Comparison of ENCODE assay signal across 1 cellular context in the genomic region with DNA sequence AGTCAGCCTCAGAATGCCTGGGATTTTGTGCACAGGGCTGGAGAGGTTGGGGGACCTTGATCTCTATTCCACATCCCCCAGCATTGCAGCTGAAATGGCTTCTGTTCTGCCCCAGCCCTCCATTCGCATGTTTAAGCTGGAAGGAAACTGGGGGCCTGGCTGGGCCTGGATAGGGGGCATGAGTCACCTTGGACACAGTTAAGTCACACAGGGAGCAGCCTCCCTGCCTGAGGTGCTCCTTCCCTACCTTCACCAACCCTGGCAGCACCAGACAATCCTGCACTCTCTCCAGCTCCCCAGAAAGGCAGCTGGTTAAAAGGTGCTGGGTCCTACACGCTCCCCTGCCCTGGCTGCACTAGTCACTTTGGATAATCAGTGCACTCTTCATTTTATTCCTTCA.
TF ChIP-seq lines count a peak whose summit lies in the region.

No MANE protein-coding gene starts in this region.

TF ChIP-seq in HepG2, 621 proteins besides CTCF, POLR2A, EP300 and RAD21:
- TF ChIP-seq, protein P1, sequence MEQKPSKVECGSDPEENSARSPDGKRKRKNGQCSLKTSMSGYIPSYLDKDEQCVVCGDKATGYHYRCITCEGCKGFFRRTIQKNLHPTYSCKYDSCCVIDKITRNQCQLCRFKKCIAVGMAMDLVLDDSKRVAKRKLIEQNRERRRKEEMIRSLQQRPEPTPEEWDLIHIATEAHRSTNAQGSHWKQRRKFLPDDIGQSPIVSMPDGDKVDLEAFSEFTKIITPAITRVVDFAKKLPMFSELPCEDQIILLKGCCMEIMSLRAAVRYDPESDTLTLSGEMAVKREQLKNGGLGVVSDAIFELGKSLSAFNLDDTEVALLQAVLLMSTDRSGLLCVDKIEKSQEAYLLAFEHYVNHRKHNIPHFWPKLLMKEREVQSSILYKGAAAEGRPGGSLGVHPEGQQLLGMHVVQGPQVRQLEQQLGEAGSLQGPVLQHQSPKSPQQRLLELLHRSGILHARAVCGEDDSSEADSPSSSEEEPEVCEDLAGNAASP (CRISPR knock-in tag; IDR thresholded peaks at IDR 0.05; ENCODE audit: borderline replicate concordance), result no peak
- no peak for TF ChIP-seq WIZ (CRISPR knock-in tag; IDR thresholded peaks at IDR 0.05)
TF ChIP-seq in HepG2: peak in this region for 0.
